ENCODE assay signal across 20 cellular contexts in the genomic region with DNA sequence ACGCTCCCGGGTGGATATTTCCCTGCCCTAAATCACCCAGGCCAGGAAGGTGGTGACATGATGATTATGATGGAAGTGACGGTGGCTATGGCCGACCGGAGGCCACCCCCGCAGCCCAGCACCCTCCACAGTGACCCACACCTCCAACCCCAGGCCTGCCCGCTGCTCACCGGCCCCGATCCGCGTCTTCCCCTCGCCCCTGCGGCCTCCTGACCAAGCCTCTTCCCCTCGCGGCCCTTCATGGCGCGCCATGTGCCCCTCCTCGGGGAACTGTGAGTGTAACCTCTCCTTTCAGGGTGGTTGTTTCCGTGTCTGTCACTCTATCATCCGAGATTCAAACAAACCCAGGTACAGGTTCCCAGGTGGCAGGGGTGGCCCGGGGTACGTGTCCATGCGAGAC.
"Had no signal": no experiment of that assay in that cellular context is flagged by ENCODE, and none has a peak within 500 bp of the region (broad histone marks: within the 10 kb centered on the region; RNA-seq: fewer than 3 reads in every experiment).

No MANE protein-coding gene starts in this region.

- H3K27me3 ChIP-seq: MG63 had no signal

- DNase-seq: KBM-7, MG63, NCI-H1092, NCI-H1105 treated with DMSO at 0.1 percent for 48 hours, NCI-H1417 treated with DMSO at 0.1 percent for 48 hours, NCI-H146, NCI-H187, NCI-H2029, NCI-H2081 treated with DMSO at 0.1 percent for 48 hours, NCI-H2171, NCI-H226, NCI-H446, NCI-H510A, NCI-H524 treated with DMSO at 0.1 percent for 48 hours, NCI-H69, NCI-H774, RPMI8226, SHP77 had no signal

- FAIRE-seq: RCC 7860 had no signal

- H3K36me3 ChIP-seq: MG63 had no signal

- H3K4me3 ChIP-seq: MG63 had no signal

- H3K27ac ChIP-seq: HL-60 had no signal

- H3K9me3 ChIP-seq: MG63 had no signal
